30 cellular contexts compared by ENCODE assay signal in the genomic region with DNA sequence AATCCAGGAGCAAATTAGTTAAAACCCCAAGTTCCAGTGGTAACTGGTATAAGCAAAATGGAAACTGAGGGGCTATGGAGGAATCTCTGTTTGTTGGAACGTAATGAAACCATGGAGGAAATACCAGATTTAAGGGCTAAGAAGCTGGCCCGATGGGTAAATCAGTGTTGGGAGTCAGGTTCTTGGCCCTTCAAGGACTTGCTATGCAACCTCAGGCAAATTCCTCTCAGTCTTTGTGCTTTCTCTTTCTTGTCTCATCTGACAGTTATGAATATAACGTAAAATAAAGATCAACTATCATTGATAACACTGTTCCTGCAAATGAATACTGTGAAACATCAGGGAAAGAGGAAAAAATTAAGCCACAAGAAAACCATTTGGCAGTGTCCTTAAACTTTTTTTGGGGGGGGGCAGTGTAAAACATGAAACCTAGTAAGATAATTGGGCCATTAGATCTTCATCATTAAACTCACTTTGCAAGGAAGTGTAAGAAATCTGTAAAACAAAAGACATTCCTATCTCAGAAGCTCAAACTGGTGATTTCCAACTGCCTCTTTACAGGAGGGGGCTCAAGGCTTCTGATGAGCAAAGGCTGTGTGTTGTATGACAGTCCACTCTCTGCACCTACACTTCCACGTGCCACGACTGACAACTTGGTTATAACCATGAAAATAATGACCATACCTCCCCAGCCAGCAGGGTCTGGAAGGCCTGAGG. TPM values are rescaled to one million over a fixed set of nuclear protein-coding genes. Genes with fewer than 3 reads are reported as not detected.
"Had no signal": no experiment of that assay in that cellular context is flagged by ENCODE, and none has a peak within 500 bp of the region (broad histone marks: within the 10 kb centered on the region; RNA-seq: fewer than 3 reads in every experiment).

No MANE protein-coding gene starts in this region.

- H3K27me3 ChIP-seq: MG63, SJCRH30 had no signal

- H3K27ac ChIP-seq: SJCRH30 had no signal

- H3K4me3 ChIP-seq: MG63, SJCRH30 had no signal

- FAIRE-seq: astrocyte, TTC549 had no signal

- H3K9me3 ChIP-seq: MG63, SJCRH30 had no signal

- ATAC-seq: activated T-helper 17 cell treated with anti-CD3 and anti-CD28 coated beads, Interleukin-2, amount 50 U/mL, for 72 hours; Panc1; Right ventricle myocardium inferior; T-helper 17 cell had no signal

- DNase-seq: activated CD4-positive, alpha-beta memory T cell treated with anti-CD3 and anti-CD28 coated beads, Interleukin-2, amount 10 ng/mL, durations not matched to agents 7 days and 5 days; activated CD4-positive, alpha-beta T cell treated with anti-CD3 and anti-CD28 coated beads, Interleukin-2, amount 50 U/mL, for 1 hour; activated CD4-positive, CD25-positive, alpha-beta regulatory T cell; activated gamma-delta T cell; activated naive CD4-positive, alpha-beta T cell treated with anti-CD3 and anti-CD28 coated beads for 36 hours; activated T-cell treated with anti-CD3 and anti-CD28 coated beads for 4 hours; activated T-cell treated with anti-CD3 and anti-CD28 coated beads, Interleukin-2, amount 50 U/mL, for 48 hours; amygdala; MG63; MV-4-11; NCI-H1092 treated with DMSO at 0.1 percent for 48 hours; NCI-H1417 treated with DMSO at 0.1 percent for 48 hours; NCI-H1694; NCI-H2029; NCI-H2107; NCI-H2171 treated with DMSO at 0.1 percent for 48 hours; NCI-H345; NCI-H510A; NCI-H526 treated with DMSO at 0.1 percent for 48 hours; NCI-H82; RPMI8226; SJCRH30; T-helper 17 cell; T-helper 9 cell had no signal

RNA-seq across cellular contexts. Expression of a gene that starts 47.6 kb away (rescaled TPM):
- total RNA-seq: activated CD4-positive, alpha-beta memory T cell treated with anti-CD3 and anti-CD28 coated beads, Interleukin-2, amount 10 ng/mL, durations not matched to agents 7 days and 5 days; activated CD8-positive, alpha-beta memory T cell treated with anti-CD3 and anti-CD28 coated beads for 36 hours; activated naive CD4-positive, alpha-beta T cell treated with anti-CD3 and anti-CD28 coated beads for 36 hours; Right ventricle myocardium inferior; T-helper 17 cell had no signal
